ENCODE assay signal across 8 cellular contexts in genomic region chr9:111599948-111600343, GRCh38. TPM values are rescaled to one million over a fixed set of nuclear protein-coding genes. Genes with fewer than 3 reads are reported as not detected.
DNase-seq lines count a peak whose midpoint lies in the region; ATAC-seq and TF ChIP-seq lines count a peak whose summit lies in the region.
"Had no signal": no experiment of that assay in that cellular context is flagged by ENCODE, and none has a peak within 500 bp of the region (broad histone marks: within the 10 kb centered on the region; RNA-seq: fewer than 3 reads in every experiment).

No MANE protein-coding gene starts in this region.

- H3K9me3 Mint-ChIP-seq in MCF 10A (ENCODE audit: unreplicated experiment), result no peaks in the 10 kb centered on the region

- TF ChIP-seq POLR2A in suprapubic skin (IDR thresholded peaks at IDR 0.05), result no peak

- H3K27me3 ChIP-seq in HUES64 (ENCODE audit: insufficient read depth, low read length) (peaks cover 9% of the 10 kb centered on the region; the same call in 1 of the 2 replicates), left lung (peaks cover 0 to 8% of the 10 kb centered on the region in 2 donors), suprapubic skin (no peaks in the 10 kb centered on the region)

- peaks cover 27% of the 10 kb centered on the region for H3K36me3 Mint-ChIP-seq in MCF 10A (ENCODE audit: insufficient read depth, unreplicated experiment)

- ATAC-seq in left lung (peak; percentile 1), HG02981 (IDR thresholded peaks at IDR 0.05; ENCODE audit: unreplicated experiment) (no peak)

- intact Hi-C loops in MCF 10A (cut with micrococcal nuclease) (loop anchor here (2.0 to 5.0 kb wide), 5 partner anchors 31 to 475 kb away; partner anchors contain the start of genes DNAJC25 and UGCG), left lung (cut with DNase I) (no loop called here)

- H3K9ac ChIP-seq in HUES64 (ENCODE audit: low read depth, low read length), result peak overlapping the region; percentile 58; the same call in 1 of the 2 replicates

- peak overlapping the region; percentile 68 for H3K4me3 ChIP-seq in HUES64 (ENCODE audit: low read length)
- H3K4me3 ChIP-seq in left lung, result peak overlapping the region; percentile 61 to 73
- H3K4me3 ChIP-seq in suprapubic skin, result peak overlapping the region; percentile 78

- H3K4me1 ChIP-seq in HUES64 (ENCODE audit: insufficient read depth, low read length) (peaks cover 11% of the 10 kb centered on the region; the same call in 1 of the 2 replicates), left lung (peaks cover 0 to 22% of the 10 kb centered on the region in 2 donors), suprapubic skin (peaks cover 18% of the 10 kb centered on the region)

- H3K27ac Mint-ChIP-seq in MCF 10A (ENCODE audit: low read depth, unreplicated experiment), result peak overlapping the region; percentile 75

- DNase-seq in MCF 10A (ENCODE audit: unreplicated experiment) (no peak), left lung (no peak), suprapubic skin (ENCODE audit: low spot score in 2 of 2) (no peak), NCI-H526 treated with DMSO at 0.1 percent for 48 hours (lab: John Stamatoyannopoulos, UW) (no peak), NCI-H2029 (lab: John Stamatoyannopoulos, UW) (no peak)
- DNase-seq: activated CD4-positive, alpha-beta T cell treated with anti-CD3 and anti-CD28 coated beads for 1 hour had no signal

- H3K27me3 Mint-ChIP-seq in MCF 10A (ENCODE audit: insufficient read depth, unreplicated experiment), result no peaks in the 10 kb centered on the region

- POLR2A ChIA-PET in MCF 10A (lab: Yijun Ruan, JAX), result interaction anchor here (0.6 to 4.6 kb wide), 7 partner anchors 23 to 297 kb away, joined by 3 to 88 read pairs (median 7); partner anchors contain the start of genes DNAJC25 and UGCG

- CTCF ChIA-PET in MCF 10A (lab: Yijun Ruan, JAX), result interaction anchor here (0.6 to 4.4 kb wide), 7 partner anchors 14 to 494 kb away, joined by 3 to 35 read pairs (median 3); no protein-coding TSS in a partner anchor

- H3K27ac ChIP-seq in HUES64 (ENCODE audit: low read depth, low read length) (no peak overlapping the region), left lung (peak overlapping the region; percentile 82 to 94), suprapubic skin (peak overlapping the region; percentile 90)

- BruUV-seq in MCF 10A (replicated peaks; lab: Mats Ljungman, UMichigan), result no TSS peak

- H3K9me3 ChIP-seq in HUES64 (ENCODE audit: insufficient read depth, low read depth, low read length) (no peaks in the 10 kb centered on the region), left lung (no peaks in the 10 kb centered on the region), suprapubic skin (no peaks in the 10 kb centered on the region)

- H3K4me1 Mint-ChIP-seq in MCF 10A (ENCODE audit: insufficient read depth, unreplicated experiment), result peaks cover 11% of the 10 kb centered on the region

- peak overlapping the region; percentile 83 for H3K4me3 Mint-ChIP-seq in MCF 10A (ENCODE audit: unreplicated experiment)

- WGBS in HUES64, result 82% methylated on average over 17 of the region's 17 CpGs
- WGBS in suprapubic skin, result 40% methylated on average over 1 of the region's 17 CpGs

- no peak for TF ChIP-seq EP300 in suprapubic skin (IDR thresholded peaks at IDR 0.05)

- TF ChIP-seq CTCF in MCF 10A (IDR thresholded peaks at IDR 0.05; ENCODE audit: unreplicated experiment), result no peak
- TF ChIP-seq CTCF in left lung (IDR thresholded peaks at IDR 0.05), result no peak
- TF ChIP-seq CTCF in suprapubic skin (IDR thresholded peaks at IDR 0.05), result no peak

- H3K36me3 ChIP-seq in HUES64 (ENCODE audit: insufficient read depth, low read length) (peaks cover 16% of the 10 kb centered on the region), left lung (peaks cover 0 to 20% of the 10 kb centered on the region in 2 donors), suprapubic skin (peaks cover 22% of the 10 kb centered on the region)

RNA-seq across cellular contexts. Expression of gene PTGR1, which starts 0.5 kb away (rescaled TPM):
- polyA plus RNA-seq in HUES64 (2013, experiment 1 of 2), result 17.1 TPM
- 22.2 TPM for polyA plus RNA-seq in HUES64 (2013, experiment 2 of 2)
- 27.4 and 27.8 TPM in 2 replicates for total RNA-seq in MCF 10A (2022)
- 10 to 100 TPM; 51.5 to 63.9 TPM for total RNA-seq in left lung
- total RNA-seq in suprapubic skin, result 10 to 100 TPM; 18.6 to 51.4 (median 42.4) TPM

RNA-seq across cellular contexts. Expression of gene DNAJC25, which starts 31.2 kb away (rescaled TPM):
- 7.3 TPM for polyA plus RNA-seq in HUES64 (2013, experiment 1 of 2)
- 8.6 TPM for polyA plus RNA-seq in HUES64 (2013, experiment 2 of 2)
- 10.9 and 11.6 TPM in 2 replicates for total RNA-seq in MCF 10A (2022)
- total RNA-seq in left lung, result 1 to 10 TPM; 5.4 to 7.8 TPM
- total RNA-seq in suprapubic skin, result 1 to 10 TPM; 3.7 to 6.4 (median 5.0) TPM
